25 cellular contexts compared by ENCODE assay signal in the genomic region with DNA sequence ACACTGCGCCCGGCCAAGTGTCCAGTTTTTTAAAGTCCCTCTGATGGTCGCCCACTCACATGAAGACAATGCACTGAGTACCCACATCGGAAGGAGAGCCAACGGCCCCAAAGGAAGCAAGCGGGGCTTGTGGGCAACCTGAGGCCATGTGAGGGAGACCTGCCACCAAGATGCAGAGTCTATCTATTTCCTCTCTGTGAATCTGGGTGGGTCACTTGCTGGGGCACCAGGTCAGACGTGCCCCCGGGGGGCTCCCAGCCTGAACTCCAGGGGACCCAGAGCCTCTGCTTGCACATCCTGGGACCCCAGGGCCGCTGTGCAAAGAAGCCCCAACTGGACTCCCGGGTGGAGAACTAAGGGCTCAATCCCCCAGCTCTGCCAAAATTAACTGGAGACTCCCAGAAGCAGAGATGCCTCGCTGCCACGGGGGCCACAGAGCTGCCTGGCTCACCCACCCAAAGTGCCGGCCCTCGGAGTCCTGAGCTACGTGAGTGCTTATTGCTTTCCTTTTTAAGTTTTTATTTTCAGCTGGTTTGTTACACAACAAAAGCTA.
"Had no signal": no experiment of that assay in that cellular context is flagged by ENCODE, and none has a peak within 500 bp of the region (broad histone marks: within the 10 kb centered on the region; RNA-seq: fewer than 3 reads in every experiment).

No MANE protein-coding gene starts in this region.

- DNase-seq: cerebellar nuclear complex; cortex of kidney; foreskin keratinocyte; heart right ventricle; hippocampal formation; immature natural killer cell; left ventricle myocardium superior; lower lobe of right lung; natural killer cell; occipital lobe; pancreas; stimulated activated CD4-positive, alpha-beta T cell treated with anti-CD3 and anti-CD28 coated beads, Interleukin-12 subunit alpha, Interleukin-12 subunit beta, amount 100 ng/mL, for 4 hours; stimulated activated CD4-positive, alpha-beta T cell treated with anti-CD3 and anti-CD28 coated beads, Interleukin-1b, Interleukin-23, amount 100 ng/mL, for 48 hours; stimulated activated CD4-positive, alpha-beta T cell treated with anti-CD3 and anti-CD28 coated beads, Interleukin-4, amount 100 ng/mL, for 1 hour; stimulated activated CD8-positive, alpha-beta memory T cell treated with anti-CD3 and anti-CD28 coated beads, Interleukin-4, amount 100 ng/mL, for 48 hours; stimulated activated naive CD4-positive, alpha-beta T cell treated with Interleukin-2 at 50 U/mL for 16 hours; thyroid gland; trophoblast cell had no signal

- H3K9me3 Mint-ChIP-seq: immature natural killer cell, natural killer cell had no signal

- H3K4me3 Mint-ChIP-seq: immature natural killer cell, natural killer cell had no signal

- H3K4me3 ChIP-seq: gastroesophageal sphincter, heart right ventricle, lower lobe of right lung, pancreas, smooth muscle cell, stomach, thyroid gland had no signal

- H3K36me3 ChIP-seq: gastroesophageal sphincter, heart right ventricle, lower lobe of right lung, pancreas, stomach, thyroid gland had no signal

- H3K36me3 Mint-ChIP-seq: immature natural killer cell, natural killer cell had no signal

- ATAC-seq: esophagus mucosa, foreskin keratinocyte, gastroesophageal sphincter, heart right ventricle, left ventricle myocardium superior, lower lobe of right lung, natural killer cell, pancreas, sciatic nerve had no signal

- H3K27ac Mint-ChIP-seq: natural killer cell, progenitor cell of endocrine pancreas had no signal

- H3K9me3 ChIP-seq: gastroesophageal sphincter, heart right ventricle, lower lobe of right lung, pancreas, stomach, thyroid gland had no signal

- H3K27ac ChIP-seq: epithelial cell of prostate, foreskin keratinocyte, gastroesophageal sphincter, heart right ventricle, lower lobe of right lung, pancreas, stomach, thyroid gland had no signal

- H3K4me1 ChIP-seq: foreskin keratinocyte, pancreas, thyroid gland had no signal
